29 cellular contexts compared by ENCODE assay signal in genomic region chrX:34146906-34147305, GRCh38. TPM values are rescaled to one million over a fixed set of nuclear protein-coding genes. Genes with fewer than 3 reads are reported as not detected.
"Had no signal": no experiment of that assay in that cellular context is flagged by ENCODE, and none has a peak within 500 bp of the region (broad histone marks: within the 10 kb centered on the region; RNA-seq: fewer than 3 reads in every experiment).

No MANE protein-coding gene starts in this region.

- DNase-seq: activated CD4-positive, alpha-beta memory T cell treated with anti-CD3 and anti-CD28 coated beads, Interleukin-2, amount 10 ng/mL, durations not matched to agents 7 days and 5 days; activated CD4-positive, alpha-beta T cell treated with anti-CD3 and anti-CD28 coated beads for 4 hours; activated CD4-positive, alpha-beta T cell treated with anti-CD3 and anti-CD28 coated beads, Interleukin-2, amount 10 ng/mL, durations not matched to agents 7 days and 5 days; activated CD4-positive, alpha-beta T cell treated with anti-CD3 and anti-CD28 coated beads, Interleukin-2, amount 50 U/mL, for 4 hours; activated CD4-positive, CD25-positive, alpha-beta regulatory T cell; activated CD4-positive, CD25-positive, alpha-beta regulatory T cell treated with anti-CD3 and anti-CD28 coated beads, Interleukin-2, amount 50 U/mL, for 72 hours; activated CD8-positive, alpha-beta memory T cell treated with anti-CD3 and anti-CD28 coated beads, Interleukin-2, amount 50 U/mL, for 48 hours; activated gamma-delta T cell; activated naive CD4-positive, alpha-beta T cell; activated naive CD4-positive, alpha-beta T cell treated with anti-CD3 and anti-CD28 coated beads, Interleukin-2, amount 10 ng/mL, durations not matched to agents 7 days and 5 days; activated naive CD8-positive, alpha-beta T cell treated with anti-CD3 and anti-CD28 coated beads, Interleukin-2, amount 10 ng/mL, durations not matched to agents 7 days and 5 days; activated T-cell treated with anti-CD3 and anti-CD28 coated beads for 4 hours; activated T-cell treated with anti-CD3 and anti-CD28 coated beads, Interleukin-2, amount 50 U/mL, for 24 hours; activated T-cell treated with anti-CD3 and anti-CD28 coated beads, Interleukin-2, amount 50 U/mL, for 72 hours; caudate nucleus; cortex of kidney; dermis blood vessel endothelial cell; effector CD4-positive, alpha-beta T cell; effector memory CD8-positive, alpha-beta T cell; erythroblast; foreskin keratinocyte; gastrocnemius medialis; glutamatergic neuron; T-helper 2 cell had no signal

- ATAC-seq: activated naive CD4-positive, alpha-beta T cell treated with anti-CD3 and anti-CD28 coated beads, Interleukin-2, amount 50 U/mL, for 72 hours; activated T-cell treated with anti-CD3 and anti-CD28 coated beads, Interleukin-2, amount 50 U/mL, for 72 hours; effector memory CD8-positive, alpha-beta T cell; foreskin keratinocyte; gastrocnemius medialis had no signal

- H3K36me3 ChIP-seq: ascending aorta, esophagus muscularis mucosa, gastrocnemius medialis had no signal

- H3K27me3 Mint-ChIP-seq: activated CD4-positive, alpha-beta memory T cell treated with anti-CD3 and anti-CD28 coated beads, Interleukin-2, amount 10 ng/mL, durations not matched to agents 7 days and 5 days; activated CD4-positive, alpha-beta T cell treated with anti-CD3 and anti-CD28 coated beads, Interleukin-2, amount 10 ng/mL, durations not matched to agents 7 days and 5 days; activated naive CD4-positive, alpha-beta T cell treated with anti-CD3 and anti-CD28 coated beads, Interleukin-2, amount 10 ng/mL, durations not matched to agents 7 days and 5 days; activated naive CD8-positive, alpha-beta T cell treated with anti-CD3 and anti-CD28 coated beads, Interleukin-2, amount 10 ng/mL, durations not matched to agents 7 days and 5 days; effector memory CD8-positive, alpha-beta T cell had no signal

- H3K4me1 ChIP-seq: ascending aorta, esophagus muscularis mucosa, foreskin keratinocyte, gastrocnemius medialis had no signal

- H3K4me1 Mint-ChIP-seq: activated CD4-positive, alpha-beta memory T cell treated with anti-CD3 and anti-CD28 coated beads, Interleukin-2, amount 10 ng/mL, durations not matched to agents 7 days and 5 days; activated CD4-positive, alpha-beta T cell treated with anti-CD3 and anti-CD28 coated beads, Interleukin-2, amount 10 ng/mL, durations not matched to agents 7 days and 5 days; activated naive CD4-positive, alpha-beta T cell treated with anti-CD3 and anti-CD28 coated beads, Interleukin-2, amount 10 ng/mL, durations not matched to agents 7 days and 5 days; activated naive CD8-positive, alpha-beta T cell treated with anti-CD3 and anti-CD28 coated beads, Interleukin-2, amount 10 ng/mL, durations not matched to agents 7 days and 5 days had no signal

- H3K27ac Mint-ChIP-seq: activated CD4-positive, alpha-beta memory T cell treated with anti-CD3 and anti-CD28 coated beads, Interleukin-2, amount 10 ng/mL, durations not matched to agents 7 days and 5 days; activated CD4-positive, alpha-beta T cell treated with anti-CD3 and anti-CD28 coated beads, Interleukin-2, amount 10 ng/mL, durations not matched to agents 7 days and 5 days; activated naive CD4-positive, alpha-beta T cell treated with anti-CD3 and anti-CD28 coated beads, Interleukin-2, amount 10 ng/mL, durations not matched to agents 7 days and 5 days; activated naive CD4-positive, alpha-beta T cell treated with anti-CD3 and anti-CD28 coated beads, Interleukin-2, amount 50 U/mL, for 72 hours; activated naive CD8-positive, alpha-beta T cell treated with anti-CD3 and anti-CD28 coated beads, Interleukin-2, amount 10 ng/mL, durations not matched to agents 7 days and 5 days; activated T-cell treated with anti-CD3 and anti-CD28 coated beads, Interleukin-2, amount 50 U/mL, for 24 hours; activated T-cell treated with anti-CD3 and anti-CD28 coated beads, Interleukin-2, amount 50 U/mL, for 72 hours; effector memory CD8-positive, alpha-beta T cell had no signal

- H3K27me3 ChIP-seq: ascending aorta, esophagus muscularis mucosa, foreskin keratinocyte, gastrocnemius medialis had no signal

- H3K36me3 Mint-ChIP-seq: activated naive CD4-positive, alpha-beta T cell treated with anti-CD3 and anti-CD28 coated beads, Interleukin-2, amount 10 ng/mL, durations not matched to agents 7 days and 5 days; activated naive CD8-positive, alpha-beta T cell treated with anti-CD3 and anti-CD28 coated beads, Interleukin-2, amount 10 ng/mL, durations not matched to agents 7 days and 5 days had no signal

- H3K27ac ChIP-seq: ascending aorta, esophagus muscularis mucosa, foreskin keratinocyte, gastrocnemius medialis had no signal

- H3K4me3 Mint-ChIP-seq: activated CD4-positive, alpha-beta memory T cell treated with anti-CD3 and anti-CD28 coated beads, Interleukin-2, amount 10 ng/mL, durations not matched to agents 7 days and 5 days; activated CD4-positive, alpha-beta T cell treated with anti-CD3 and anti-CD28 coated beads, Interleukin-2, amount 10 ng/mL, durations not matched to agents 7 days and 5 days; activated naive CD4-positive, alpha-beta T cell treated with anti-CD3 and anti-CD28 coated beads, Interleukin-2, amount 10 ng/mL, durations not matched to agents 7 days and 5 days; activated naive CD8-positive, alpha-beta T cell treated with anti-CD3 and anti-CD28 coated beads, Interleukin-2, amount 10 ng/mL, durations not matched to agents 7 days and 5 days; activated T-cell treated with anti-CD3 and anti-CD28 coated beads, Interleukin-2, amount 50 U/mL, for 24 hours; activated T-cell treated with anti-CD3 and anti-CD28 coated beads, Interleukin-2, amount 50 U/mL, for 72 hours; effector memory CD8-positive, alpha-beta T cell had no signal

- H3K4me3 ChIP-seq: ascending aorta, esophagus muscularis mucosa, gastrocnemius medialis had no signal

- H3K9me3 Mint-ChIP-seq: activated CD4-positive, alpha-beta memory T cell treated with anti-CD3 and anti-CD28 coated beads, Interleukin-2, amount 10 ng/mL, durations not matched to agents 7 days and 5 days; activated CD4-positive, alpha-beta T cell treated with anti-CD3 and anti-CD28 coated beads, Interleukin-2, amount 10 ng/mL, durations not matched to agents 7 days and 5 days; activated naive CD4-positive, alpha-beta T cell treated with anti-CD3 and anti-CD28 coated beads, Interleukin-2, amount 50 U/mL, for 72 hours; activated naive CD8-positive, alpha-beta T cell treated with anti-CD3 and anti-CD28 coated beads, Interleukin-2, amount 10 ng/mL, durations not matched to agents 7 days and 5 days; activated T-cell treated with anti-CD3 and anti-CD28 coated beads, Interleukin-2, amount 50 U/mL, for 24 hours had no signal

- H3K9me3 ChIP-seq: ascending aorta, esophagus muscularis mucosa, gastrocnemius medialis had no signal

RNA-seq across cellular contexts. Expression of gene FAM47A, which starts 14.8 kb away (rescaled TPM):
- total RNA-seq: activated CD4-positive, alpha-beta memory T cell treated with anti-CD3 and anti-CD28 coated beads, Interleukin-2, amount 10 ng/mL, durations not matched to agents 7 days and 5 days; activated CD4-positive, alpha-beta T cell treated with anti-CD3 and anti-CD28 coated beads, Interleukin-2, amount 10 ng/mL, durations not matched to agents 7 days and 5 days; activated naive CD4-positive, alpha-beta T cell treated with anti-CD3 and anti-CD28 coated beads, Interleukin-2, amount 50 U/mL, for 72 hours; activated naive CD8-positive, alpha-beta T cell treated with anti-CD3 and anti-CD28 coated beads, Interleukin-2, amount 10 ng/mL, durations not matched to agents 7 days and 5 days; activated T-cell treated with anti-CD3 and anti-CD28 coated beads, Interleukin-2, amount 50 U/mL, for 72 hours; ascending aorta; chondrocyte; dermis blood vessel endothelial cell; esophagus muscularis mucosa; foreskin keratinocyte; gastrocnemius medialis; T-helper 1 cell treated with Interleukin-12 subunit alpha and Interleukin-12 subunit beta and Interleukin-4 antibody, amounts not matched to agents 30 ng/mL and 1 ng/mL, for 36 hours had no signal
- polyA plus RNA-seq: foreskin keratinocyte had no signal
